Comparison of ENCODE assay signal across 6 cellular contexts in genomic region chr9:66812958-66813357, GRCh38.
DNase-seq lines count a peak whose midpoint lies in the region; TF ChIP-seq lines count a peak whose summit lies in the region.
"Not testable (repeated sequence)": the region's sequence is repeated elsewhere in the genome, so short reads cannot be mapped to it uniquely, and the experiment has no call there.

No MANE protein-coding gene starts in this region.

- H3K4me3 Mint-ChIP-seq in glutamatergic neuron (ENCODE audit: unreplicated experiment); neural progenitor cell: not testable (repeated sequence)

- H3K9me3 Mint-ChIP-seq in glutamatergic neuron (ENCODE audit: unreplicated experiment); neural progenitor cell: not testable (repeated sequence)

- in situ Hi-C loops in SK-MEL-5 (cut with HindIII; ENCODE audit: low pct_unique_long_range_greater_than_20kb, low sequenced_read_pairs), result not testable (repeated sequence)

- not testable (repeated sequence) for H4K20me1 ChIP-seq in neural progenitor cell (ENCODE audit: low read depth)

- not testable (repeated sequence) for H3K36me3 ChIP-seq in HUES48 (ENCODE audit: control insufficient read depth, insufficient read depth, low read length); mesodermal cell (ENCODE audit: control insufficient read depth, insufficient read depth, low read length); neural progenitor cell

- H3K36me3 Mint-ChIP-seq in glutamatergic neuron (ENCODE audit: unreplicated experiment); neural progenitor cell: not testable (repeated sequence)

- H3K27me3 ChIP-seq in HUES48 (ENCODE audit: control insufficient read depth, insufficient read depth, low read length); neural progenitor cell: not testable (repeated sequence)

- not testable (repeated sequence) for H3K27me3 Mint-ChIP-seq in glutamatergic neuron (ENCODE audit: unreplicated experiment); neural progenitor cell (ENCODE audit: insufficient read depth, low read depth)

- H3K9me3 ChIP-seq in HUES48 (ENCODE audit: control insufficient read depth, insufficient read depth, low read length); mesodermal cell (ENCODE audit: control insufficient read depth, low read length); neural progenitor cell (ENCODE audit: low read depth): not testable (repeated sequence)

- WGBS in mesodermal cell (ENCODE audit: insufficient coverage in 2 of 2), 2 experiments, result no CpG with 5 or more reads among the region's 2 CpGs

- H3K27ac ChIP-seq in HUES48 (ENCODE audit: low read depth, low read length) (peak overlapping the region; percentile 88), mesodermal cell (ENCODE audit: low read depth, low read length, severe bottlenecking) (peak overlapping the region; percentile 53), neural progenitor cell (peak overlapping the region; percentile 95)

- H3K27ac Mint-ChIP-seq in glutamatergic neuron (ENCODE audit: unreplicated experiment), result peak overlapping the region; percentile 89
- peak overlapping the region; percentile 96 for H3K27ac Mint-ChIP-seq in neural progenitor cell

- not testable (repeated sequence) for H3K79me2 ChIP-seq in neural progenitor cell (ENCODE audit: low read depth)

- H3K9ac ChIP-seq in HUES48 (ENCODE audit: low read depth, low read length), result peak overlapping the region; percentile 53
- not testable (repeated sequence) for H3K9ac ChIP-seq in neural progenitor cell

- not testable (repeated sequence) for H2AFZ ChIP-seq in neural progenitor cell (replicated peaks)

- not testable (repeated sequence) for H3K4me1 Mint-ChIP-seq in glutamatergic neuron (ENCODE audit: low read depth, unreplicated experiment)
- peaks cover 15% of the 10 kb centered on the region for H3K4me1 Mint-ChIP-seq in neural progenitor cell

- H3K4me3 ChIP-seq in HUES48 (ENCODE audit: low read depth, low read length) (peak overlapping the region; percentile 33; the same call in 1 of the 2 replicates), neural progenitor cell (peak overlapping the region; percentile 35)
- H3K4me3 ChIP-seq in mesodermal cell (ENCODE audit: extremely low read depth, insufficient read depth, low read length, poor library complexity, severe bottlenecking), result not testable (repeated sequence)

- TF ChIP-seq CTCF in glutamatergic neuron (IDR thresholded peaks at IDR 0.05; ENCODE audit: partially characterized antibody, unreplicated experiment); neural progenitor cell (IDR thresholded peaks at IDR 0.05): not testable (repeated sequence)

- peaks cover 21% of the 10 kb centered on the region for H3F3A ChIP-seq in neural progenitor cell (ENCODE audit: low read depth)

- DNase-seq in SK-MEL-5 (ENCODE audit: low read depth, low spot score), result peak; percentile 34
- peak; percentile 45 for DNase-seq in ecto neural progenitor cell (ENCODE audit: low spot score)
- DNase-seq in glutamatergic neuron, result peak; percentile 26
- DNase-seq in neural progenitor cell (ENCODE audit: low spot score), result peak; percentile 39

- peak overlapping the region; percentile 83 for H3K4me2 ChIP-seq in neural progenitor cell

- H3K4me1 ChIP-seq in HUES48 (ENCODE audit: control insufficient read depth, insufficient read depth, low read length); mesodermal cell (ENCODE audit: control insufficient read depth, insufficient read depth, low read length, poor library complexity, severe bottlenecking): not testable (repeated sequence)
- peaks cover 22% of the 10 kb centered on the region for H3K4me1 ChIP-seq in neural progenitor cell
